21 cellular contexts compared by ENCODE assay signal in the genomic region with DNA sequence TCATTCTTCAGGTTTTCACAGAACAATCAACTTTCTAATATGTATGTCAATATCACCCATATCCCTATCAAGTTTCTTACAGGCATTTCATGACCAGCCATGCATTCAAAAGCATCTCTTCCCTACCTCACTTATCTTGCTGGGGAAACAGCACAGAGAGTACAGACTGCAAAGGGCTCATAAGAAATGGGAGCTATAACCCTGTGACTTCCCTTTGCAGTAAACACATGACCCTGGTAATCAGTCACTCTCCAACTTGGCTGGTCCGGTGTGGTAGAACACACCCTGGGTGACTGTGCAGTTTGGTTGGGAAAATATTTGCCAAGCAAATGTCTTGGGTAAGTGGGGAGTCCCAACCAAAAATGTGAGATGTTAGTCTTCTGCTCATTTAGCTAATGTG. TPM values are rescaled to one million over a fixed set of nuclear protein-coding genes. Genes with fewer than 3 reads are reported as not detected.
A peak's percentile ranks its signal among the peaks of the same experiment; 100 is the strongest.
DNase-seq lines count a peak whose midpoint lies in the region; ATAC-seq and TF ChIP-seq lines count a peak whose summit lies in the region.
"Had no signal": no experiment of that assay in that cellular context is flagged by ENCODE, and none has a peak within 500 bp of the region (broad histone marks: within the 10 kb centered on the region; RNA-seq: fewer than 3 reads in every experiment).

No MANE protein-coding gene starts in this region.

- CTCF ChIA-PET in naive thymus-derived CD4-positive, alpha-beta T cell (lab: Charles Lee), result no interaction called here

- H3K27ac Mint-ChIP-seq in dendritic cell treated with granulocyte-macrophage colony-stimulating factor and Interleukin-4, amounts not matched to agents 40 ng/mL and 50 ng/mL, for 4 days, result peak overlapping the region; percentile 41
- no peak overlapping the region for H3K27ac Mint-ChIP-seq in naive thymus-derived CD4-positive, alpha-beta T cell
- H3K27ac Mint-ChIP-seq: activated CD8-positive, alpha-beta T cell treated with anti-CD3 and anti-CD28 coated beads for 36 hours; activated naive CD8-positive, alpha-beta T cell treated with anti-CD3 and anti-CD28 coated beads, Interleukin-2, amount 50 U/mL, for 24 hours; activated T-cell treated with anti-CD3 and anti-CD28 coated beads, Interleukin-2, amount 50 U/mL, for 72 hours; naive thymus-derived CD8-positive, alpha-beta T cell had no signal

- H3K4me3 Mint-ChIP-seq in dendritic cell treated with granulocyte-macrophage colony-stimulating factor and Interleukin-4, amounts not matched to agents 40 ng/mL and 50 ng/mL, for 4 days, result no peak overlapping the region
- H3K4me3 Mint-ChIP-seq in naive thymus-derived CD4-positive, alpha-beta T cell, result no peak overlapping the region
- H3K4me3 Mint-ChIP-seq: activated CD8-positive, alpha-beta T cell treated with anti-CD3 and anti-CD28 coated beads for 36 hours; activated naive CD8-positive, alpha-beta T cell treated with anti-CD3 and anti-CD28 coated beads, Interleukin-2, amount 50 U/mL, for 24 hours; activated T-cell treated with anti-CD3 and anti-CD28 coated beads, Interleukin-2, amount 50 U/mL, for 72 hours; naive thymus-derived CD8-positive, alpha-beta T cell had no signal

- TF ChIP-seq CTCF in coronary artery (IDR thresholded peaks at IDR 0.05), result no peak

- no peak overlapping the region for H3K4me3 ChIP-seq in naive thymus-derived CD4-positive, alpha-beta T cell (ENCODE audit: low read length)
- no peak overlapping the region for H3K4me3 ChIP-seq in coronary artery

- no peaks in the 10 kb centered on the region for H3K36me3 ChIP-seq in naive thymus-derived CD4-positive, alpha-beta T cell (ENCODE audit: control insufficient read depth in 2 of 3, insufficient read depth in 3 of 3, low read length in 3 of 3)

- H3K4me1 Mint-ChIP-seq in dendritic cell treated with granulocyte-macrophage colony-stimulating factor and Interleukin-4, amounts not matched to agents 40 ng/mL and 50 ng/mL, for 4 days (ENCODE audit: low read depth), result peaks cover 15% of the 10 kb centered on the region
- no peaks in the 10 kb centered on the region for H3K4me1 Mint-ChIP-seq in naive thymus-derived CD4-positive, alpha-beta T cell

- in situ Hi-C loops in Caki2 (cut with HindIII; ENCODE audit: low pct_unique_long_range_greater_than_20kb, low sequenced_read_pairs), result no loop called here

- ATAC-seq in HG02610 (IDR thresholded peaks at IDR 0.05; ENCODE audit: unreplicated experiment), result peak; percentile 62
- peak; percentile 68 for ATAC-seq in naive thymus-derived CD4-positive, alpha-beta T cell
- ATAC-seq in GM21526 (IDR thresholded peaks at IDR 0.05; ENCODE audit: low FRiP score, unreplicated experiment), result no peak
- ATAC-seq: activated CD8-positive, alpha-beta T cell treated with anti-CD3 and anti-CD28 coated beads for 36 hours; activated naive CD8-positive, alpha-beta T cell treated with anti-CD3 and anti-CD28 coated beads, Interleukin-2, amount 50 U/mL, for 24 hours; activated T-cell treated with anti-CD3 and anti-CD28 coated beads, Interleukin-2, amount 50 U/mL, for 72 hours; naive thymus-derived CD8-positive, alpha-beta T cell had no signal

- no peaks in the 10 kb centered on the region for H3K27me3 ChIP-seq in naive thymus-derived CD4-positive, alpha-beta T cell (ENCODE audit: control insufficient read depth in 2 of 2, insufficient read depth in 2 of 2, low read length in 2 of 2)

- no peaks in the 10 kb centered on the region for H3K4me1 ChIP-seq in naive thymus-derived CD4-positive, alpha-beta T cell (ENCODE audit: control insufficient read depth in 2 of 2, insufficient read depth in 2 of 2, low read length in 2 of 2)

- H3K9me3 Mint-ChIP-seq in dendritic cell treated with granulocyte-macrophage colony-stimulating factor and Interleukin-4, amounts not matched to agents 40 ng/mL and 50 ng/mL, for 4 days, result peaks cover 12% of the 10 kb centered on the region
- H3K9me3 Mint-ChIP-seq in naive thymus-derived CD4-positive, alpha-beta T cell, result peaks cover 0 to 6% (median 0%) of the 10 kb centered on the region in 11 donors
- H3K9me3 Mint-ChIP-seq: activated CD8-positive, alpha-beta T cell treated with anti-CD3 and anti-CD28 coated beads for 36 hours; activated naive CD8-positive, alpha-beta T cell treated with anti-CD3 and anti-CD28 coated beads, Interleukin-2, amount 50 U/mL, for 24 hours; activated T-cell treated with anti-CD3 and anti-CD28 coated beads, Interleukin-2, amount 50 U/mL, for 72 hours; naive thymus-derived CD8-positive, alpha-beta T cell had no signal

- no peaks in the 10 kb centered on the region for H3K36me3 Mint-ChIP-seq in dendritic cell treated with granulocyte-macrophage colony-stimulating factor and Interleukin-4, amounts not matched to agents 40 ng/mL and 50 ng/mL, for 4 days (ENCODE audit: low read depth)
- no peaks in the 10 kb centered on the region for H3K36me3 Mint-ChIP-seq in naive thymus-derived CD4-positive, alpha-beta T cell
- H3K36me3 Mint-ChIP-seq: naive thymus-derived CD8-positive, alpha-beta T cell had no signal

- peaks cover 11% of the 10 kb centered on the region for H3K27me3 Mint-ChIP-seq in dendritic cell treated with granulocyte-macrophage colony-stimulating factor and Interleukin-4, amounts not matched to agents 40 ng/mL and 50 ng/mL, for 4 days
- peaks cover 4 to 24% (median 6%) of the 10 kb centered on the region in 5 donors for H3K27me3 Mint-ChIP-seq in naive thymus-derived CD4-positive, alpha-beta T cell

- intact Hi-C loops in dendritic cell treated with granulocyte-macrophage colony-stimulating factor and Interleukin-4, amounts not matched to agents 40 ng/mL and 50 ng/mL, for 4 days (cut with micrococcal nuclease), result loop anchor here (10.0 kb wide), 1 partner anchor 45 kb away; the partner anchor contains the start of gene TMCC3
- intact Hi-C loops in naive thymus-derived CD4-positive, alpha-beta T cell (cut with micrococcal nuclease), result no loop called here

- DNase-seq in Caki2 (ENCODE audit: low read depth) (peak; percentile 56), coronary artery (ENCODE audit: low spot score) (no peak), NCI-H1092 treated with DMSO at 0.1 percent for 48 hours (lab: John Stamatoyannopoulos, UW) (no peak), NCI-H2196 (lab: John Stamatoyannopoulos, UW; ENCODE audit: unreplicated experiment) (no peak)
- DNase-seq in naive thymus-derived CD4-positive, alpha-beta T cell, result no peak
- DNase-seq: activated CD8-positive, alpha-beta T cell treated with anti-CD3 and anti-CD28 coated beads for 36 hours; activated naive CD8-positive, alpha-beta T cell treated with anti-CD3 and anti-CD28 coated beads, Interleukin-2, amount 50 U/mL, for 24 hours; activated T-cell treated with anti-CD3 and anti-CD28 coated beads, Interleukin-2, amount 50 U/mL, for 72 hours; Calu3; caudate nucleus; effector CD8-positive, alpha-beta T cell; GDM1; MM.1S; naive thymus-derived CD8-positive, alpha-beta T cell; NCI-H187; retina; SK-N-SH; stimulated activated CD4-positive, alpha-beta T cell treated with anti-CD3 and anti-CD28 coated beads, Interleukin-15, amount 100 ng/mL, for 24 hours had no signal

- POLR2A ChIA-PET in naive thymus-derived CD4-positive, alpha-beta T cell (lab: Charles Lee), result no interaction called here

- H3K9me3 ChIP-seq in naive thymus-derived CD4-positive, alpha-beta T cell (ENCODE audit: control insufficient read depth in 2 of 3, low read length in 3 of 3), result no peaks in the 10 kb centered on the region
- H3K9me3 ChIP-seq: SK-N-SH had no signal

- no peak overlapping the region for H3K27ac ChIP-seq in naive thymus-derived CD4-positive, alpha-beta T cell (ENCODE audit: low read depth, low read length)
- H3K27ac ChIP-seq in coronary artery, result peak overlapping the region in 1 of 2 donors; percentile 41

RNA-seq across cellular contexts. Expression of gene TMCC3, which starts 49.4 kb away (rescaled TPM):
- total RNA-seq in Caki2 (2014; rRNA removed; shearing (Covaris generic); ENCODE audit: low replicate concordance), result 0.10 and 0.38 TPM in 2 replicates
- 1 to 10 TPM in 2 of 5 experiments, under 1 TPM in 3; 0.08 to 9.7 (median 0.10) TPM for total RNA-seq in naive thymus-derived CD4-positive, alpha-beta T cell
- polyA plus RNA-seq in naive thymus-derived CD4-positive, alpha-beta T cell, result not detected
